1 cellular context compared by ENCODE assay signal in the genomic region with DNA sequence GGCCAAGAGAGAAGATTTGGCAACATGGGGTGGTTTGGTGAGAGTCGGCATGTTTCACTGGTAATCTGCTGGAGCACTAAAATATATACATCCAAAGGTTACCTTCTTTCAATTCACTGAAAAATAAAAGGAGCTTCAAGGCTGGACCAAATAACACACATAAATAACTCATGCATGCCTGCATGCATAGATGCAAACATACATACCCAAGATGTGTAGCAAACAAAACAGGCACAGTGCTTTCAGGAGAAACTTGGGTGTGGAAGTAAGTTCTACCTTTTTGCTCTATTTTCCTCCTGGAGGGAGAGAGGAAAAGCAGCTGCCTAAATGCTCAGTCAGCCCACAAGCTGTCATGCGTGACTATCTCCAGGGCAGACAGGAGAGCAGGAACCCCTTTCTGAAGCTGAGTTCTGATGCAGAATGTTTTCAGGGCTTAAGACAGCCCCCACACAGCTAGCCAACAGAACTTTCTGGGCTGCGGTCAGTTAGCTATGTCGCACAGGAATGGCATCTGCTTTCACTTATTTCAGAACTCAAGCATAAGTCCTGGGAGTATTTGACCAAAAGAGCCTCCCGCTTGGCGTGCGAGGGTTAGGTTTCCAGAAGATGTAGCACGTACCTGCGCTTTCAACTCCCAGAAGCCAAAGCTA.
TF ChIP-seq lines count a peak whose summit lies in the region.

No MANE protein-coding gene starts in this region.

TF ChIP-seq in K562, 482 proteins besides CTCF, POLR2A, EP300 and RAD21 (continued from another document and continues in another):
- TF ChIP-seq, protein P1, sequence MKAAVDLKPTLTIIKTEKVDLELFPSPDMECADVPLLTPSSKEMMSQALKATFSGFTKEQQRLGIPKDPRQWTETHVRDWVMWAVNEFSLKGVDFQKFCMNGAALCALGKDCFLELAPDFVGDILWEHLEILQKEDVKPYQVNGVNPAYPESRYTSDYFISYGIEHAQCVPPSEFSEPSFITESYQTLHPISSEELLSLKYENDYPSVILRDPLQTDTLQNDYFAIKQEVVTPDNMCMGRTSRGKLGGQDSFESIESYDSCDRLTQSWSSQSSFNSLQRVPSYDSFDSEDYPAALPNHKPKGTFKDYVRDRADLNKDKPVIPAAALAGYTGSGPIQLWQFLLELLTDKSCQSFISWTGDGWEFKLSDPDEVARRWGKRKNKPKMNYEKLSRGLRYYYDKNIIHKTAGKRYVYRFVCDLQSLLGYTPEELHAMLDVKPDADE (conservative IDR thresholded peaks at IDR 0.05; ENCODE audit: control insufficient read depth, low read depth, low read length) = no peak
- TF ChIP-seq, protein P2, sequence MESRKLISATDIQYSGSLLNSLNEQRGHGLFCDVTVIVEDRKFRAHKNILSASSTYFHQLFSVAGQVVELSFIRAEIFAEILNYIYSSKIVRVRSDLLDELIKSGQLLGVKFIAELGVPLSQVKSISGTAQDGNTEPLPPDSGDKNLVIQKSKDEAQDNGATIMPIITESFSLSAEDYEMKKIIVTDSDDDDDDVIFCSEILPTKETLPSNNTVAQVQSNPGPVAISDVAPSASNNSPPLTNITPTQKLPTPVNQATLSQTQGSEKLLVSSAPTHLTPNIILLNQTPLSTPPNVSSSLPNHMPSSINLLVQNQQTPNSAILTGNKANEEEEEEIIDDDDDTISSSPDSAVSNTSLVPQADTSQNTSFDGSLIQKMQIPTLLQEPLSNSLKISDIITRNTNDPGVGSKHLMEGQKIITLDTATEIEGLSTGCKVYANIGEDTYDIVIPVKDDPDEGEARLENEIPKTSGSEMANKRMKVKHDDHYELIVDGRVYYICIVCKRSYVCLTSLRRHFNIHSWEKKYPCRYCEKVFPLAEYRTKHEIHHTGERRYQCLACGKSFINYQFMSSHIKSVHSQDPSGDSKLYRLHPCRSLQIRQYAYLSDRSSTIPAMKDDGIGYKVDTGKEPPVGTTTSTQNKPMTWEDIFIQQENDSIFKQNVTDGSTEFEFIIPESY (CRISPR knock-in tag; IDR thresholded peaks at IDR 0.05) = no peak; the same call in 1 of the 2 replicates
- TF ChIP-seq ZNF24 (IDR thresholded peaks at IDR 0.05) (peak; percentile 36; the same call in 1 of the 2 replicates), CTBP1 (IDR thresholded peaks at IDR 0.05; ENCODE audit: borderline replicate concordance) (0 out of 2 replicates have a peak, but pooled peaks have one; percentile 15), CSDE1 (IDR thresholded peaks at IDR 0.05) (no peak), CBFA2T2 (conservative IDR thresholded peaks at IDR 0.05) (peak; percentile 41; the same call in 1 of the 2 replicates), MEIS2 (IDR thresholded peaks at IDR 0.05; ENCODE audit: partially characterized antibody) (peak; percentile 17), PKNOX1 (IDR thresholded peaks at IDR 0.05) (peak; percentile 43), NCOA1 (IDR thresholded peaks at IDR 0.05; ENCODE audit: low read depth) (peak; percentile 51), TAL1 (IDR thresholded peaks at IDR 0.05) (peak; percentile 23; the same call in 1 of the 2 replicates), ZBTB2 (IDR thresholded peaks at IDR 0.05) (0 out of 2 replicates have a peak, but pooled peaks have one; percentile 68), HDAC8 (tag; IDR thresholded peaks at IDR 0.05) (no peak), ZNF444 (CRISPR knock-in tag; IDR thresholded peaks at IDR 0.05) (no peak), NR2C1 (IDR thresholded peaks at IDR 0.05) (no peak), NR2C1 (tag; IDR thresholded peaks at IDR 0.05) (peak; percentile 25; the same call in 1 of the 2 replicates), ZBTB1 (CRISPR knock-in tag; IDR thresholded peaks at IDR 0.05; ENCODE audit: borderline replicate concordance, low read depth) (no peak), RBBP5 (IDR thresholded peaks at IDR 0.05; ENCODE audit: borderline replicate concordance, insufficient read depth, low read length, poor library complexity, severe bottlenecking) (peak; percentile 41), LEF1 (IDR thresholded peaks at IDR 0.05) (peak; percentile 40), WHSC1 (IDR thresholded peaks at IDR 0.05; ENCODE audit: low read length) (no peak), SRF (CRISPR knock-in tag; IDR thresholded peaks at IDR 0.05) (0 out of 4 replicates have a peak, but pooled peaks of 1 of the 2 experiments have one; percentile 9), SREBF1 (IDR thresholded peaks at IDR 0.05; ENCODE audit: borderline replicate concordance, low read depth, low read length) (no peak), MYNN (IDR thresholded peaks at IDR 0.05) (no peak), MYNN (CRISPR knock-in tag; IDR thresholded peaks at IDR 0.05) (no peak), YY1 (IDR thresholded peaks at IDR 0.05; ENCODE audit: borderline replicate concordance in 1 of 3, control insufficient read depth in 1 of 3, extremely low read depth in 1 of 3, insufficient read depth in 3 of 3, insufficient read length in 1 of 3, insufficient replicate concordance in 2 of 3, low read depth in 1 of 3, low read length in 2 of 3) (no peak), ZNF395 (CRISPR knock-in tag; IDR thresholded peaks at IDR 0.05) (peak; percentile 87), FOXM1 (IDR thresholded peaks at IDR 0.05; ENCODE audit: low read depth) (peak; percentile 16; the same call in 1 of the 2 replicates), FOXM1 (CRISPR knock-in tag; IDR thresholded peaks at IDR 0.05; ENCODE audit: low read depth) (no peak), DPF2 (IDR thresholded peaks at IDR 0.05) (peak; percentile 52; the same call in 1 of the 2 replicates), ETV1 (tag; conservative IDR thresholded peaks at IDR 0.05; ENCODE audit: low read depth) (0 out of 2 replicates have a peak, but pooled peaks have one; percentile 24), MTA3 (IDR thresholded peaks at IDR 0.05; ENCODE audit: borderline replicate concordance) (peak; percentile 58), ZNF3 (CRISPR knock-in tag; IDR thresholded peaks at IDR 0.05) (0 out of 2 replicates have a peak, but pooled peaks have one; percentile 14), BHLHE40 (IDR thresholded peaks at IDR 0.05; ENCODE audit: low read length) (peak; percentile 76), BRD4 (IDR thresholded peaks at IDR 0.05) (peak; percentile 5; the same call in 1 of the 2 replicates), KLF16 (IDR thresholded peaks at IDR 0.05) (0 out of 2 replicates have a peak, but pooled peaks have one; percentile 5), VEZF1 (CRISPR knock-in tag; IDR thresholded peaks at IDR 0.05) (peak; percentile 25; the same call in 1 of the 2 replicates), AFF1 (IDR thresholded peaks at IDR 0.05; ENCODE audit: low read depth in 1 of 2, partially characterized antibody in 2 of 2) (peak in 1 of 2 experiments; percentile 22), ILF3 (IDR thresholded peaks at IDR 0.05; ENCODE audit: borderline replicate concordance) (no peak), TEAD2 (tag; IDR thresholded peaks at IDR 0.05) (no peak), NRF1 (conservative IDR thresholded peaks at IDR 0.05 in 1 of 2, IDR thresholded peaks at IDR 0.05 in 1 of 2) (peak in 1 of 2 experiments; percentile 36; a peak in 1 of 4 replicates), TEAD4 (IDR thresholded peaks at IDR 0.05; ENCODE audit: low read length) (peak; percentile 71), TEAD4 (CRISPR knock-in tag; IDR thresholded peaks at IDR 0.05; ENCODE audit: borderline replicate concordance) (no peak), ERF (CRISPR knock-in tag; IDR thresholded peaks at IDR 0.05) (peak; percentile 75; the same call in 1 of the 2 replicates), RBM14 (IDR thresholded peaks at IDR 0.05; ENCODE audit: borderline replicate concordance, insufficient read depth, low read depth, low read length) (no peak), ZNF384 (IDR thresholded peaks at IDR 0.05; ENCODE audit: low read depth, low read length) (no peak), KLF10 (CRISPR knock-in tag; IDR thresholded peaks at IDR 0.05) (0 out of 2 replicates have a peak, but pooled peaks have one; percentile 53), BCOR (IDR thresholded peaks at IDR 0.05) (0 out of 2 replicates have a peak, but pooled peaks have one; percentile 19)
- TF ChIP-seq, protein P3, sequence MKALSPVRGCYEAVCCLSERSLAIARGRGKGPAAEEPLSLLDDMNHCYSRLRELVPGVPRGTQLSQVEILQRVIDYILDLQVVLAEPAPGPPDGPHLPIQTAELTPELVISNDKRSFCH (CRISPR knock-in tag; IDR thresholded peaks at IDR 0.05) = no peak
- TF ChIP-seq, protein P3 (tag; IDR thresholded peaks at IDR 0.05) = peak; percentile 29; the same call in 1 of the 2 replicates
- TF ChIP-seq, protein P4, sequence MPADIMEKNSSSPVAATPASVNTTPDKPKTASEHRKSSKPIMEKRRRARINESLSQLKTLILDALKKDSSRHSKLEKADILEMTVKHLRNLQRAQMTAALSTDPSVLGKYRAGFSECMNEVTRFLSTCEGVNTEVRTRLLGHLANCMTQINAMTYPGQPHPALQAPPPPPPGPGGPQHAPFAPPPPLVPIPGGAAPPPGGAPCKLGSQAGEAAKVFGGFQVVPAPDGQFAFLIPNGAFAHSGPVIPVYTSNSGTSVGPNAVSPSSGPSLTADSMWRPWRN (IDR thresholded peaks at IDR 0.05; ENCODE audit: low read depth) = 0 out of 2 replicates have a peak, but pooled peaks have one; percentile 17
- TF ChIP-seq, protein P5, sequence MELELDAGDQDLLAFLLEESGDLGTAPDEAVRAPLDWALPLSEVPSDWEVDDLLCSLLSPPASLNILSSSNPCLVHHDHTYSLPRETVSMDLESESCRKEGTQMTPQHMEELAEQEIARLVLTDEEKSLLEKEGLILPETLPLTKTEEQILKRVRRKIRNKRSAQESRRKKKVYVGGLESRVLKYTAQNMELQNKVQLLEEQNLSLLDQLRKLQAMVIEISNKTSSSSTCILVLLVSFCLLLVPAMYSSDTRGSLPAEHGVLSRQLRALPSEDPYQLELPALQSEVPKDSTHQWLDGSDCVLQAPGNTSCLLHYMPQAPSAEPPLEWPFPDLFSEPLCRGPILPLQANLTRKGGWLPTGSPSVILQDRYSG (tag; conservative IDR thresholded peaks at IDR 0.05; ENCODE audit: low read depth) = 0 out of 2 replicates have a peak, but pooled peaks have one; percentile 16
